In genomic region chr12:89893972-89894706, GRCh38 we compare ENCODE assay signal across 15 cellular contexts.
DNase-seq lines count a peak whose midpoint lies in the region; FAIRE-seq and TF ChIP-seq lines count a peak whose summit lies in the region.
"Had no signal": no experiment of that assay in that cellular context is flagged by ENCODE, and none has a peak within 500 bp of the region (broad histone marks: within the 10 kb centered on the region; RNA-seq: fewer than 3 reads in every experiment).

No MANE protein-coding gene starts in this region.

- H2BK12ac ChIP-seq in trophoblast cell (ENCODE audit: low read length): no peak overlapping the region

- no peak overlapping the region for H4K91ac ChIP-seq in trophoblast cell (ENCODE audit: low read depth, low read length)

- no peak overlapping the region for H4K12ac ChIP-seq in trophoblast cell (ENCODE audit: low read depth, low read length)

- no peak overlapping the region for H3K9ac ChIP-seq in GM23248
- no peak overlapping the region for H3K9ac ChIP-seq in trophoblast cell (ENCODE audit: low read length)

- in situ Hi-C loops in GM23248 (cut with MboI): no loop called here

- H3K14ac ChIP-seq in trophoblast cell (ENCODE audit: low read length): no peak overlapping the region

- H4K20me1 ChIP-seq in GM23248 (ENCODE audit: insufficient read depth): no peaks in the 10 kb centered on the region

- H3K9me3 ChIP-seq in GM23248 (ENCODE audit: low read depth) (no peaks in the 10 kb centered on the region), trophoblast cell (ENCODE audit: insufficient read depth, low read depth, low read length) (no peaks in the 10 kb centered on the region), spleen (no peaks in the 10 kb centered on the region), tibial nerve (no peaks in the 10 kb centered on the region)
- H3K9me3 ChIP-seq: stomach had no signal

- TF ChIP-seq POLR2A in spleen (IDR thresholded peaks at IDR 0.05) (no peak), tibial nerve (IDR thresholded peaks at IDR 0.05) (no peak)

- H3K4me3 ChIP-seq in GM23248 (no peak overlapping the region), trophoblast cell (ENCODE audit: low read depth, low read length) (no peak overlapping the region), spleen (no peak overlapping the region), tibial nerve (no peak overlapping the region)
- H3K4me3 ChIP-seq: hepatocyte, lung, stomach had no signal

- no peak overlapping the region for H4K8ac ChIP-seq in trophoblast cell (ENCODE audit: low read depth, low read length)

- peaks cover 6% of the 10 kb centered on the region; the same call in 1 of the 2 replicates for H3F3A ChIP-seq in GM23248 (ENCODE audit: insufficient read depth)

- no peaks in the 10 kb centered on the region for H3K27me3 ChIP-seq in GM23248 (replicated peaks; ENCODE audit: insufficient read depth)
- no peaks in the 10 kb centered on the region for H3K27me3 ChIP-seq in trophoblast cell (ENCODE audit: insufficient read depth, low read length)
- H3K27me3 ChIP-seq in spleen (replicated peaks in 1 of 7): no peaks in the 10 kb centered on the region
- H3K27me3 ChIP-seq in tibial nerve: no peaks in the 10 kb centered on the region
- H3K27me3 ChIP-seq: hepatocyte, stomach had no signal

- H3K36me3 ChIP-seq in GM23248 (ENCODE audit: low read depth) (no peaks in the 10 kb centered on the region), trophoblast cell (ENCODE audit: control insufficient read depth in 1 of 2, insufficient read depth in 2 of 2, low read length in 2 of 2) (no peaks in the 10 kb centered on the region), spleen (no peaks in the 10 kb centered on the region), tibial nerve (no peaks in the 10 kb centered on the region)
- H3K36me3 ChIP-seq: stomach had no signal

- H3K79me1 ChIP-seq in trophoblast cell (ENCODE audit: low read length): no peaks in the 10 kb centered on the region

- no peak overlapping the region for H3K23ac ChIP-seq in trophoblast cell (ENCODE audit: low read length)

- peak overlapping the region; percentile 46 for H3K27ac ChIP-seq in GM23248
- peak overlapping the region; percentile 91 for H3K27ac ChIP-seq in epithelial cell of prostate
- no peak overlapping the region for H3K27ac ChIP-seq in trophoblast cell (ENCODE audit: low read depth, low read length)
- H3K27ac ChIP-seq in spleen: no peak overlapping the region
- no peak overlapping the region for H3K27ac ChIP-seq in tibial nerve
- H3K27ac ChIP-seq: hepatocyte, stomach had no signal

- H2BK120ac ChIP-seq in trophoblast cell (ENCODE audit: insufficient read depth, low read length, poor library complexity): no peak overlapping the region

- no peak overlapping the region for H2BK5ac ChIP-seq in trophoblast cell (ENCODE audit: low read depth, low read length, poor library complexity)

- H3K9me2 ChIP-seq in GM23248 (ENCODE audit: insufficient read depth): no peaks in the 10 kb centered on the region

- DNase-seq in GM23248: peak; percentile 55
- DNase-seq in RCC 7860 (ENCODE audit: low spot score): peak; percentile 52
- DNase-seq in epithelial cell of prostate (ENCODE audit: low read depth, low spot score): no peak
- DNase-seq in trophoblast cell: peak; percentile 26 to 72
- no peak for DNase-seq in spleen
- no peak for DNase-seq in urothelium cell line (ENCODE audit: low spot score)
- no peak for DNase-seq in tibial nerve (ENCODE audit: low spot score in 2 of 2)
- no peak for DNase-seq in D721Med (ENCODE audit: insufficient read length, low spot score)
- DNase-seq: activated CD4-positive, alpha-beta T cell treated with anti-CD3 and anti-CD28 coated beads, Interleukin-2, amount 50 U/mL, for 48 hours; activated naive CD4-positive, alpha-beta T cell treated with anti-CD3 and anti-CD28 coated beads for 36 hours; Kasumi-1; stimulated activated CD4-positive, alpha-beta T cell treated with anti-CD3 and anti-CD28 coated beads, Interleukin-2, amount 100 ng/mL, for 24 hours; stomach had no signal

- H3K4me1 ChIP-seq in GM23248 (ENCODE audit: insufficient read depth): peaks cover 18% of the 10 kb centered on the region
- H3K4me1 ChIP-seq in trophoblast cell (ENCODE audit: control insufficient read depth in 1 of 2, insufficient read depth in 2 of 2, low read length in 2 of 2): peaks cover 0 to under 1% of the 10 kb centered on the region in 2 experiments
- no peaks in the 10 kb centered on the region for H3K4me1 ChIP-seq in spleen
- H3K4me1 ChIP-seq in tibial nerve: peaks cover 0 to 11% (median 0%) of the 10 kb centered on the region in 4 donors
- H3K4me1 ChIP-seq: stomach had no signal

- H3K4me2 ChIP-seq in GM23248 (ENCODE audit: unreplicated experiment) (peak overlapping the region; percentile 11), trophoblast cell (ENCODE audit: low read length) (no peak overlapping the region)
- H3K4me2 ChIP-seq: hepatocyte had no signal

- intact Hi-C loops in spleen (cut with DNase I; ENCODE audit: low total_unique reads): no loop called here

- no peak overlapping the region for H3K18ac ChIP-seq in trophoblast cell (ENCODE audit: low read length)

- TF ChIP-seq CTCF in spleen (IDR thresholded peaks at IDR 0.05 in 8 of 11, conservative IDR thresholded peaks at IDR 0.05 in 3 of 11) (no peak), tibial nerve (IDR thresholded peaks at IDR 0.05) (no peak), D721Med (IDR thresholded peaks at IDR 0.05; ENCODE audit: insufficient read depth, missing control alignments) (no peak)

- no peaks in the 10 kb centered on the region for H3K79me2 ChIP-seq in GM23248 (ENCODE audit: insufficient read depth)
- no peaks in the 10 kb centered on the region for H3K79me2 ChIP-seq in trophoblast cell (ENCODE audit: control insufficient read depth, insufficient read depth, low read length, poor library complexity)
- H3K79me2 ChIP-seq: hepatocyte had no signal

- no peak for TF ChIP-seq EP300 in tibial nerve (IDR thresholded peaks at IDR 0.05)

- H2AFZ ChIP-seq in GM23248 (no peak overlapping the region), trophoblast cell (ENCODE audit: insufficient read depth, low read length, poor library complexity) (no peak overlapping the region)
- H2AFZ ChIP-seq: hepatocyte had no signal

- no peak for FAIRE-seq in RCC 7860 (lab: Jason Lieb, UNC)
- FAIRE-seq in urothelium cell line (lab: Jason Lieb, UNC): no peak
- FAIRE-seq in D721Med (lab: Jason Lieb, UNC): no peak

- no peak overlapping the region for H3K4ac ChIP-seq in trophoblast cell (ENCODE audit: low read depth, low read length)

- WGBS in GM23248 (ENCODE audit: low coverage in 1 of 2, low lambda C conversion rate in 2 of 2, missing lambda C conversion rate in 2 of 2), 2 experiments: 91 to 96% methylated on average over 1 of the region's 1 CpG
- no CpG with 5 or more reads among the region's 1 CpG for WGBS in trophoblast cell (ENCODE audit: extremely low coverage, insufficient coverage, insufficient read length)
- 89 to 98% (median 90%) methylated on average over 1 of the region's 1 CpG for WGBS in spleen, 5 donors
- 87 to 88% methylated on average over 1 of the region's 1 CpG for WGBS in tibial nerve, 2 donors

- H2AK5ac ChIP-seq in trophoblast cell (ENCODE audit: low read length): no peak overlapping the region

Comparison
In these comparisons a context has a peak if more than half of its experiments do, and no peak if none do; other contexts are left out.
1. DNase-seq: peak in GM23248 (single experiment), RCC 7860 (single experiment) and trophoblast cell (2 of 2); none in epithelial cell of prostate (single experiment), spleen (single experiment), urothelium cell line (single experiment), tibial nerve (0 of 2) and D721Med (single experiment).
2. H3K27ac ChIP-seq: peak in GM23248 (single experiment) and epithelial cell of prostate (single experiment); none in trophoblast cell (single experiment), spleen (0 of 8) and tibial nerve (0 of 4).